7 cellular contexts compared by ENCODE assay signal in genomic region chr15:65778701-65779100, GRCh38. TPM values are rescaled to one million over a fixed set of nuclear protein-coding genes. Genes with fewer than 3 reads are reported as not detected.
A peak's percentile ranks its signal among the peaks of the same experiment; 100 is the strongest.
DNase-seq lines count a peak whose midpoint lies in the region; ATAC-seq and TF ChIP-seq lines count a peak whose summit lies in the region.
"Not testable (repeated sequence)": the region's sequence is repeated elsewhere in the genome, so short reads cannot be mapped to it uniquely, and the experiment has no call there.

No MANE protein-coding gene starts in this region.

- POLR2A ChIA-PET in CD8-positive, alpha-beta T cell (lab: Charles Lee) = interaction anchor here (1.0 to 1.5 kb wide), 2 partner anchors 13 to 54 kb away, joined by 3 to 8 read pairs; partner anchors contain the start of gene DENND4A
- POLR2A ChIA-PET in activated CD4-positive, alpha-beta T cell treated with anti-CD3 and anti-CD28 coated beads, Interleukin-2, amount 10 ng/mL, durations not matched to agents 7 days and 5 days (lab: Charles Lee) = interaction anchor here (0.6 to 0.7 kb wide), 2 partner anchors 13 to 40 kb away, joined by 3 to 4 read pairs; partner anchors contain the start of gene DENND4A

- DNase-seq in CD8-positive, alpha-beta T cell; activated CD4-positive, alpha-beta T cell treated with anti-CD3 and anti-CD28 coated beads, Interleukin-2, amount 10 ng/mL, durations not matched to agents 7 days and 5 days; activated naive CD8-positive, alpha-beta T cell treated with anti-CD3 and anti-CD28 coated beads, Interleukin-2, amount 50 U/mL, for 24 hours; left colon; spleen: not testable (repeated sequence)
- DNase-seq in NCI-H2227 (lab: John Stamatoyannopoulos, UW; ENCODE audit: unreplicated experiment) = peak; percentile 24

- peak overlapping the region; percentile 63 for H3K4me3 Mint-ChIP-seq in CD8-positive, alpha-beta T cell
- H3K4me3 Mint-ChIP-seq in activated CD4-positive, alpha-beta T cell treated with anti-CD3 and anti-CD28 coated beads, Interleukin-2, amount 10 ng/mL, durations not matched to agents 7 days and 5 days = peak overlapping the region; percentile 26
- H3K4me3 Mint-ChIP-seq in activated T-helper 17 cell treated with anti-CD3 and anti-CD28 coated beads, Interleukin-2, amount 50 U/mL, for 72 hours = peak overlapping the region; percentile 38
- H3K4me3 Mint-ChIP-seq in activated naive CD8-positive, alpha-beta T cell treated with anti-CD3 and anti-CD28 coated beads, Interleukin-2, amount 50 U/mL, for 24 hours = not testable (repeated sequence)

- not testable (repeated sequence) for H3K27me3 ChIP-seq in CD8-positive, alpha-beta T cell (ENCODE audit: insufficient read depth, low read length); spleen (replicated peaks in 1 of 7)

- intact Hi-C loops in CD8-positive, alpha-beta T cell (cut with DNase I, micrococcal nuclease) = loop anchor here in 1 of 2 experiments (1.0 to 2.0 kb wide), 2 partner anchors 9 to 18 kb away; no protein-coding TSS in a partner anchor
- intact Hi-C loops in left colon (cut with DNase I, micrococcal nuclease) = not testable (repeated sequence)
- intact Hi-C loops in spleen (cut with DNase I; ENCODE audit: low total_unique reads) = loop anchor here (10.0 kb wide), 1 partner anchor 46 kb away; no protein-coding TSS in a partner anchor

- not testable (repeated sequence) for H3K9me3 ChIP-seq in CD8-positive, alpha-beta T cell (ENCODE audit: low read length); spleen

- TF ChIP-seq CTCF in CD8-positive, alpha-beta T cell (IDR thresholded peaks at IDR 0.05); spleen (IDR thresholded peaks at IDR 0.05 in 8 of 11, conservative IDR thresholded peaks at IDR 0.05 in 3 of 11): not testable (repeated sequence)

- CTCF ChIA-PET in CD8-positive, alpha-beta T cell (lab: Charles Lee) = interaction anchor here (0.7 to 1.7 kb wide), 3 partner anchors 13 to 82 kb away, joined by 3 to 5 read pairs (median 4); partner anchors contain the start of gene DENND4A
- CTCF ChIA-PET in activated CD4-positive, alpha-beta T cell treated with anti-CD3 and anti-CD28 coated beads, Interleukin-2, amount 10 ng/mL, durations not matched to agents 7 days and 5 days (lab: Charles Lee) = interaction anchor here (0.6 to 0.9 kb wide), 2 partner anchors 10 to 51 kb away, joined by 3 to 4 read pairs; no protein-coding TSS in a partner anchor

- H3K27ac ChIP-seq in CD8-positive, alpha-beta T cell (ENCODE audit: low read depth, low read length) = not testable (repeated sequence)
- peak overlapping the region in 5 of 8 donors; percentile 12 to 80 (median 71) for H3K27ac ChIP-seq in spleen

- H3K27me3 Mint-ChIP-seq in CD8-positive, alpha-beta T cell (ENCODE audit: low read depth); activated CD4-positive, alpha-beta T cell treated with anti-CD3 and anti-CD28 coated beads, Interleukin-2, amount 10 ng/mL, durations not matched to agents 7 days and 5 days; activated T-helper 17 cell treated with anti-CD3 and anti-CD28 coated beads, Interleukin-2, amount 50 U/mL, for 72 hours; activated naive CD8-positive, alpha-beta T cell treated with anti-CD3 and anti-CD28 coated beads, Interleukin-2, amount 50 U/mL, for 24 hours: not testable (repeated sequence)

- peak overlapping the region; percentile 77 for H3K27ac Mint-ChIP-seq in CD8-positive, alpha-beta T cell
- H3K27ac Mint-ChIP-seq in activated CD4-positive, alpha-beta T cell treated with anti-CD3 and anti-CD28 coated beads, Interleukin-2, amount 10 ng/mL, durations not matched to agents 7 days and 5 days = peak overlapping the region; percentile 76
- not testable (repeated sequence) for H3K27ac Mint-ChIP-seq in activated T-helper 17 cell treated with anti-CD3 and anti-CD28 coated beads, Interleukin-2, amount 50 U/mL, for 72 hours
- H3K27ac Mint-ChIP-seq in activated naive CD8-positive, alpha-beta T cell treated with anti-CD3 and anti-CD28 coated beads, Interleukin-2, amount 50 U/mL, for 24 hours = peak overlapping the region; percentile 34

- H3K9me3 Mint-ChIP-seq in CD8-positive, alpha-beta T cell; activated CD4-positive, alpha-beta T cell treated with anti-CD3 and anti-CD28 coated beads, Interleukin-2, amount 10 ng/mL, durations not matched to agents 7 days and 5 days; activated T-helper 17 cell treated with anti-CD3 and anti-CD28 coated beads, Interleukin-2, amount 50 U/mL, for 72 hours; activated naive CD8-positive, alpha-beta T cell treated with anti-CD3 and anti-CD28 coated beads, Interleukin-2, amount 50 U/mL, for 24 hours: not testable (repeated sequence)

- not testable (repeated sequence) for H3K4me3 ChIP-seq in CD8-positive, alpha-beta T cell (ENCODE audit: low read depth, low read length); spleen

- H3K4me1 ChIP-seq in CD8-positive, alpha-beta T cell (ENCODE audit: insufficient read depth, low read length) = peaks cover 30% of the 10 kb centered on the region
- peaks cover 18 to 100% (median 67%) of the 10 kb centered on the region in 6 donors for H3K4me1 ChIP-seq in spleen

- not testable (repeated sequence) for TF ChIP-seq POLR2A in spleen (IDR thresholded peaks at IDR 0.05)

- not testable (repeated sequence) for H3K36me3 ChIP-seq in CD8-positive, alpha-beta T cell (ENCODE audit: insufficient read depth, low read length); spleen

- 66 to 78% (median 70%) methylated on average over 9 of the region's 9 CpGs for WGBS in spleen, 5 donors

- peaks cover 41% of the 10 kb centered on the region for H3K4me1 Mint-ChIP-seq in CD8-positive, alpha-beta T cell (ENCODE audit: low read depth)
- H3K4me1 Mint-ChIP-seq in activated CD4-positive, alpha-beta T cell treated with anti-CD3 and anti-CD28 coated beads, Interleukin-2, amount 10 ng/mL, durations not matched to agents 7 days and 5 days = peaks cover 24% of the 10 kb centered on the region
- peaks cover 20% of the 10 kb centered on the region for H3K4me1 Mint-ChIP-seq in activated T-helper 17 cell treated with anti-CD3 and anti-CD28 coated beads, Interleukin-2, amount 50 U/mL, for 72 hours
- H3K4me1 Mint-ChIP-seq in activated naive CD8-positive, alpha-beta T cell treated with anti-CD3 and anti-CD28 coated beads, Interleukin-2, amount 50 U/mL, for 24 hours = peaks cover 44% of the 10 kb centered on the region

- peaks cover 16% of the 10 kb centered on the region for H3K36me3 Mint-ChIP-seq in CD8-positive, alpha-beta T cell
- peaks cover 13% of the 10 kb centered on the region for H3K36me3 Mint-ChIP-seq in activated CD4-positive, alpha-beta T cell treated with anti-CD3 and anti-CD28 coated beads, Interleukin-2, amount 10 ng/mL, durations not matched to agents 7 days and 5 days (ENCODE audit: low read depth)
- H3K36me3 Mint-ChIP-seq in activated T-helper 17 cell treated with anti-CD3 and anti-CD28 coated beads, Interleukin-2, amount 50 U/mL, for 72 hours (ENCODE audit: low read depth) = peaks cover 21% of the 10 kb centered on the region
- peaks cover 26% of the 10 kb centered on the region for H3K36me3 Mint-ChIP-seq in activated naive CD8-positive, alpha-beta T cell treated with anti-CD3 and anti-CD28 coated beads, Interleukin-2, amount 50 U/mL, for 24 hours (ENCODE audit: low read depth)

- ATAC-seq in CD8-positive, alpha-beta T cell = peak; percentile 34
- ATAC-seq in activated T-helper 17 cell treated with anti-CD3 and anti-CD28 coated beads, Interleukin-2, amount 50 U/mL, for 72 hours (replicated peaks) = peak; percentile 26
- not testable (repeated sequence) for ATAC-seq in activated naive CD8-positive, alpha-beta T cell treated with anti-CD3 and anti-CD28 coated beads, Interleukin-2, amount 50 U/mL, for 24 hours
- ATAC-seq in left colon = peak; percentile 85

RNA-seq across cellular contexts. Expression of gene DENND4A, which starts 13.4 kb away (rescaled TPM):
- total RNA-seq in CD8-positive, alpha-beta T cell = 100 to 1,000 TPM; 105 TPM
- 10 to 100 TPM; 30.9 to 40.2 TPM for total RNA-seq in activated CD4-positive, alpha-beta T cell treated with anti-CD3 and anti-CD28 coated beads, Interleukin-2, amount 10 ng/mL, durations not matched to agents 7 days and 5 days
- total RNA-seq in activated T-helper 17 cell treated with anti-CD3 and anti-CD28 coated beads, Interleukin-2, amount 50 U/mL, for 72 hours = 10 to 100 TPM; 48.2 to 61.2 TPM
- total RNA-seq in left colon (10 to 100 TPM; 17.7 to 19.5 TPM), spleen (10 to 100 TPM; 53.1 to 88.2 (median 61.5) TPM)
- 10 to 100 TPM in 1 of 3 donors, 1 to 10 TPM in 2; 9.4 to 11.1 (median 9.9) TPM for polyA plus RNA-seq in spleen
